ENCODE assay signal across 21 cellular contexts in genomic region chr5:75472973-75473372, GRCh38. TPM values are rescaled to one million over a fixed set of nuclear protein-coding genes. Genes with fewer than 3 reads are reported as not detected.
DNase-seq lines count a peak whose midpoint lies in the region; ATAC-seq, FAIRE-seq and TF ChIP-seq lines count a peak whose summit lies in the region.
"Had no signal": no experiment of that assay in that cellular context is flagged by ENCODE, and none has a peak within 500 bp of the region (broad histone marks: within the 10 kb centered on the region; RNA-seq: fewer than 3 reads in every experiment).

No MANE protein-coding gene starts in this region.

- H3K4me2 ChIP-seq in HepG2 (ENCODE audit: low read depth, low read length) (no peak overlapping the region), mesendoderm (ENCODE audit: low read length) (no peak overlapping the region)
- H3K4me2 ChIP-seq: BLaER1 treated with 17β-estradiol and CSF1 and Interleukin-3, amounts not matched to agents 10 nM and 100 nM had no signal

- H4K20me1 ChIP-seq in HepG2 (ENCODE audit: insufficient read depth, low read length) = peaks cover 13% of the 10 kb centered on the region; the same call in 1 of the 2 replicates

- no peak overlapping the region for H2BK5ac ChIP-seq in mesendoderm (ENCODE audit: low read length)

- H2BK15ac ChIP-seq in mesendoderm (replicated peaks; ENCODE audit: low read depth) = no peak overlapping the region

- H3K56ac ChIP-seq in mesendoderm (ENCODE audit: low read length) = no peak overlapping the region

- no peak overlapping the region for H2AK5ac ChIP-seq in mesendoderm (ENCODE audit: low read length)

- CTCF ChIA-PET in HepG2 (lab: Yijun Ruan, JAX; ENCODE audit: low intra/inter-chr PET ratio, low total read pairs) = no interaction called here

- H4K8ac ChIP-seq in mesendoderm (ENCODE audit: low read depth, low read length) = no peak overlapping the region

- no peaks in the 10 kb centered on the region for H3K27me3 Mint-ChIP-seq in chondrocyte (ENCODE audit: low read depth)
- H3K27me3 Mint-ChIP-seq: CD4-positive, CD25-positive, alpha-beta regulatory T cell had no signal

- H3K4me1 ChIP-seq in HepG2 (ENCODE audit: insufficient read depth, low read length) = peaks cover 24% of the 10 kb centered on the region
- H3K4me1 ChIP-seq in right lobe of liver = peaks cover 0 to 7% (median 3%) of the 10 kb centered on the region in 4 donors
- peaks cover 14% of the 10 kb centered on the region for H3K4me1 ChIP-seq in mesendoderm (ENCODE audit: control insufficient read depth, low read depth, low read length)

- peaks cover 11% of the 10 kb centered on the region for H3K79me1 ChIP-seq in mesendoderm (ENCODE audit: low read length)

- H3K36me3 ChIP-seq in HepG2 (replicated peaks in 1 of 2; ENCODE audit: control insufficient read depth in 1 of 2, insufficient read depth in 2 of 2, low read length in 2 of 2) (no peaks in the 10 kb centered on the region; a peak in 1 of 5 replicates), right lobe of liver (no peaks in the 10 kb centered on the region), mesendoderm (ENCODE audit: control insufficient read depth, insufficient read depth, low read length) (no peaks in the 10 kb centered on the region)

- POLR2A ChIA-PET in HepG2 (lab: Yijun Ruan, JAX) = no interaction called here

- H2AFZ ChIP-seq in HepG2 (ENCODE audit: low read length) = no peak overlapping the region

- no peak for TF ChIP-seq CTCF in HepG2 (CRISPR knock-in tag; IDR thresholded peaks at IDR 0.05)
- no peak for TF ChIP-seq CTCF in right lobe of liver (IDR thresholded peaks at IDR 0.05)
- TF ChIP-seq CTCF in chondrocyte (IDR thresholded peaks at IDR 0.05) = no peak

- peaks cover 6% of the 10 kb centered on the region for H3K36me3 Mint-ChIP-seq in chondrocyte (ENCODE audit: low read depth)

- in situ Hi-C loops in HepG2 (cut with HindIII; ENCODE audit: extremely low pct_ligation_motif_present, low pct_unique_long_range_greater_than_20kb) = no loop called here

- peaks cover 16% of the 10 kb centered on the region for H3K4me1 Mint-ChIP-seq in chondrocyte (ENCODE audit: low read depth)

- no peak overlapping the region for H3K4me3 Mint-ChIP-seq in chondrocyte (ENCODE audit: unreplicated experiment)
- H3K4me3 Mint-ChIP-seq: CD4-positive, CD25-positive, alpha-beta regulatory T cell had no signal

- no peak for TF ChIP-seq RAD21 in HepG2 (CRISPR knock-in tag; IDR thresholded peaks at IDR 0.05)

- peaks cover 17% of the 10 kb centered on the region; the same call in 1 of the 2 replicates for H3K9me3 ChIP-seq in HepG2 (ENCODE audit: low read length)
- H3K9me3 ChIP-seq in right lobe of liver = no peaks in the 10 kb centered on the region

- no peak overlapping the region for H3K4me3 ChIP-seq in HepG2 (replicated peaks in 1 of 3; ENCODE audit: insufficient read depth in 1 of 3, low read depth in 2 of 3, low read length in 3 of 3)
- H3K4me3 ChIP-seq in right lobe of liver = no peak overlapping the region
- H3K4me3 ChIP-seq in mesendoderm (ENCODE audit: low read length) = no peak overlapping the region
- H3K4me3 ChIP-seq: BLaER1 treated with 17β-estradiol and CSF1 and Interleukin-3, amounts not matched to agents 10 nM and 100 nM had no signal

- no TSS peak for BruUV-seq in HepG2 (replicated peaks; lab: Mats Ljungman, UMichigan)

- no peak for ATAC-seq in HepG2
- ATAC-seq in right lobe of liver = no peak
- ATAC-seq: HCT116 had no signal

- TF ChIP-seq EP300 in HepG2 (IDR thresholded peaks at IDR 0.05; ENCODE audit: low read depth in 2 of 2, low read length in 2 of 2) (no peak), HepG2 (CRISPR knock-in tag; IDR thresholded peaks at IDR 0.05; ENCODE audit: borderline replicate concordance) (no peak)

- H3K18ac ChIP-seq in mesendoderm (ENCODE audit: low read length) = peak overlapping the region; percentile 51

- H3K9ac ChIP-seq in HepG2 (ENCODE audit: insufficient read depth, low read depth, low read length) (no peak overlapping the region), mesendoderm (ENCODE audit: low read length) (no peak overlapping the region)
- H3K9ac ChIP-seq: BLaER1 treated with 17β-estradiol and CSF1 and Interleukin-3, amounts not matched to agents 10 nM and 100 nM had no signal

- no peak overlapping the region for H4K5ac ChIP-seq in mesendoderm (ENCODE audit: low read length)

- WGBS in HepG2 (ENCODE audit: low lambda C conversion rate) = 95% methylated on average over 1 of the region's 1 CpG
- 100% methylated on average over 1 of the region's 1 CpG for WGBS in right lobe of liver (ENCODE audit: insufficient coverage, low coverage, low lambda C conversion rate, missing lambda C conversion rate)
- no CpG with 5 or more reads among the region's 1 CpG for WGBS in mesendoderm (ENCODE audit: extremely low coverage, insufficient coverage, low lambda C conversion rate)

- no peak overlapping the region for H2BK120ac ChIP-seq in mesendoderm (ENCODE audit: low read depth, low read length)

- FAIRE-seq in HepG2 (lab: Jason Lieb, UNC) = no peak
- FAIRE-seq in H54 (lab: Jason Lieb, UNC) = no peak
- FAIRE-seq: G401.6, GM19239, H1 had no signal

- intact Hi-C loops in HepG2 (cut with micrococcal nuclease; ENCODE audit: unreplicated experiment) (no loop called here), right lobe of liver (cut with DNase I) (no loop called here)

- H3K79me2 ChIP-seq in HepG2 (ENCODE audit: insufficient read depth, low read length) = peaks cover 35% of the 10 kb centered on the region
- H3K79me2 ChIP-seq in mesendoderm (ENCODE audit: control insufficient read depth, insufficient read depth, low read length) = peaks cover 10% of the 10 kb centered on the region

- H3K23ac ChIP-seq in mesendoderm (ENCODE audit: low read length) = no peak overlapping the region

- H3K27ac ChIP-seq in HepG2 (ENCODE audit: extremely low read length, insufficient read depth, low read length) = no peak overlapping the region
- H3K27ac ChIP-seq in right lobe of liver = no peak overlapping the region
- no peak overlapping the region for H3K27ac ChIP-seq in mesendoderm (ENCODE audit: low read depth, low read length)
- H3K27ac ChIP-seq: 22Rv1; BLaER1 treated with 17β-estradiol and CSF1 and Interleukin-3, amounts not matched to agents 10 nM and 100 nM; HL-60 had no signal

- no peak overlapping the region for H3K4ac ChIP-seq in mesendoderm (ENCODE audit: low read depth, low read length)

- TF ChIP-seq POLR2A in HepG2 (IDR thresholded peaks at IDR 0.05; ENCODE audit: insufficient read depth in 1 of 2, low read depth in 2 of 2, low read length in 2 of 2) (no peak), right lobe of liver (IDR thresholded peaks at IDR 0.05) (no peak), H54 (IDR thresholded peaks at IDR 0.05; ENCODE audit: low read depth, low read length) (no peak)

- H3K27ac Mint-ChIP-seq in chondrocyte (ENCODE audit: unreplicated experiment) = peak overlapping the region; percentile 27

- no peaks in the 10 kb centered on the region for H3K27me3 ChIP-seq in HepG2 (ENCODE audit: control insufficient read depth in 1 of 2, insufficient read depth in 2 of 2, low read length in 2 of 2)
- H3K27me3 ChIP-seq in right lobe of liver = no peaks in the 10 kb centered on the region
- no peaks in the 10 kb centered on the region for H3K27me3 ChIP-seq in mesendoderm (ENCODE audit: insufficient read depth, low read length, poor library complexity)
- H3K27me3 ChIP-seq: BLaER1 treated with 17β-estradiol and CSF1 and Interleukin-3, amounts not matched to agents 10 nM and 100 nM had no signal

- H3K9me3 Mint-ChIP-seq in chondrocyte (ENCODE audit: low read depth) = peaks cover 20% of the 10 kb centered on the region

- DNase-seq in HepG2 (ENCODE audit: low spot score) = no peak
- DNase-seq in right lobe of liver = no peak
- no peak for DNase-seq in chondrocyte (ENCODE audit: low spot score)
- DNase-seq in mesendoderm = no peak
- no peak for DNase-seq in stimulated activated CD4-positive, alpha-beta T cell treated with anti-CD3 and anti-CD28 coated beads, Interleukin-4, amount 100 ng/mL, for 24 hours
- no peak for DNase-seq in H54 (ENCODE audit: insufficient read length, low spot score)
- no peak for DNase-seq in epidermal melanocyte (ENCODE audit: insufficient read length, low spot score)
- no peak for DNase-seq in activated CD4-positive, alpha-beta T cell treated with anti-CD3 and anti-CD28 coated beads for 1 hour
- DNase-seq: Calu3; CD4-positive, CD25-positive, alpha-beta regulatory T cell; DMS79; EL; Kasumi-1; KBM-7 had no signal

RNA-seq across cellular contexts. Expression of gene CERT1, which starts 38.5 kb away (rescaled TPM):
- 12.7 and 23.6 TPM in 2 replicates for total RNA-seq in HepG2 (2016; rRNA removed; fragmentation: Illumina TruSeq; extraction: Trizol)
- total RNA-seq in HepG2 (2016; cell fraction: cytosol; rRNA removed; fragmentation: Illumina TruSeq; extraction: Trizol; ENCODE audit: low read depth) = 6.2 and 10.7 TPM in 2 replicates
- 12.7 and 24.8 TPM in 2 replicates for total RNA-seq in HepG2 (2016; cell fraction: insoluble cytoplasmic fraction; rRNA removed; fragmentation: Illumina TruSeq; extraction: Trizol)
- total RNA-seq in HepG2 (2016; cell fraction: membrane; rRNA removed; fragmentation: Illumina TruSeq; extraction: Trizol) = 6.2 and 7.1 TPM in 2 replicates
- total RNA-seq in HepG2 (2016; cell fraction: nucleus; rRNA removed; fragmentation: Illumina TruSeq; extraction: Trizol) = 17.7 and 20.0 TPM in 2 replicates
- polyA plus RNA-seq in HepG2 (2011; rRNA removed) = 8.2 and 8.6 TPM in 2 replicates
- polyA plus RNA-seq in HepG2 (2011; cell fraction: cytosol; rRNA removed) = 3.4 and 4.2 TPM in 2 replicates
- 9.5 and 10.2 TPM in 2 replicates for polyA plus RNA-seq in HepG2 (2011; cell fraction: nucleus; rRNA removed)
- polyA plus RNA-seq in HepG2 (2012) = 15.3 and 20.7 TPM in 2 replicates
- polyA plus RNA-seq in HepG2 (2016; cell fraction: cytosol; fragmentation: Illumina TruSeq; extraction: Trizol; ENCODE audit: low read depth) = 0.44 and 0.67 TPM in 2 replicates
- 19.8 and 21.8 TPM in 2 replicates for polyA plus RNA-seq in HepG2 (2016; cell fraction: insoluble cytoplasmic fraction; fragmentation: Illumina TruSeq; extraction: Trizol; ENCODE audit: low read depth)
- 2.1 and 2.8 TPM in 2 replicates for polyA plus RNA-seq in HepG2 (2016; cell fraction: membrane; fragmentation: Illumina TruSeq; extraction: Trizol; ENCODE audit: low read depth)
- polyA plus RNA-seq in HepG2 (2016; cell fraction: nucleus; fragmentation: Illumina TruSeq; extraction: Trizol; ENCODE audit: insufficient read depth, low read depth) = 17.9 and 18.3 TPM in 2 replicates
- polyA minus RNA-seq in HepG2 (2011; rRNA and poly(A)+ RNA removed; ENCODE audit: low replicate concordance) = 11.3 and 12.2 TPM in 2 replicates
- polyA minus RNA-seq in HepG2 (2011; cell fraction: cytosol; rRNA and poly(A)+ RNA removed) = 14.3 and 17.3 TPM in 2 replicates
- 46.6 and 47.9 TPM in 2 replicates for polyA minus RNA-seq in HepG2 (2011; cell fraction: nucleus; rRNA and poly(A)+ RNA removed)
- 10 to 100 TPM; 14.6 to 25.5 (median 19.7) TPM for total RNA-seq in right lobe of liver
- total RNA-seq in chondrocyte = 28.8 to 36.5 TPM (median 36.2 TPM) in 3 replicates
- polyA plus RNA-seq in mesendoderm (2013, experiment 1 of 2) = 32.2 TPM
- 31.0 TPM for polyA plus RNA-seq in mesendoderm (2013, experiment 2 of 2)

RNA-seq across cellular contexts. Expression of gene POLK, which starts 38.7 kb away (rescaled TPM):
- total RNA-seq in HepG2 (2016; rRNA removed; fragmentation: Illumina TruSeq; extraction: Trizol) (11.7 and 17.2 TPM in 2 replicates), right lobe of liver (10 to 100 TPM; 11.5 to 16.3 (median 14.1) TPM), chondrocyte (26.5 to 35.5 TPM (median 26.5 TPM) in 3 replicates)
- total RNA-seq in HepG2 (2016; cell fraction: cytosol; rRNA removed; fragmentation: Illumina TruSeq; extraction: Trizol; ENCODE audit: low read depth) = 1.6 and 2.7 TPM in 2 replicates
- total RNA-seq in HepG2 (2016; cell fraction: insoluble cytoplasmic fraction; rRNA removed; fragmentation: Illumina TruSeq; extraction: Trizol) = 11.7 and 17.1 TPM in 2 replicates
- total RNA-seq in HepG2 (2016; cell fraction: membrane; rRNA removed; fragmentation: Illumina TruSeq; extraction: Trizol) = 4.0 and 4.1 TPM in 2 replicates
- total RNA-seq in HepG2 (2016; cell fraction: nucleus; rRNA removed; fragmentation: Illumina TruSeq; extraction: Trizol) = 16.5 and 20.9 TPM in 2 replicates
- 7.8 and 8.6 TPM in 2 replicates for polyA plus RNA-seq in HepG2 (2011; rRNA removed)
- polyA plus RNA-seq in HepG2 (2011; cell fraction: cytosol; rRNA removed) = 2.6 and 3.4 TPM in 2 replicates
- 4.9 and 5.8 TPM in 2 replicates for polyA plus RNA-seq in HepG2 (2011; cell fraction: nucleus; rRNA removed)
- polyA plus RNA-seq in HepG2 (2012) = 5.9 and 6.9 TPM in 2 replicates
- 0.16 TPM in 2 replicates for polyA plus RNA-seq in HepG2 (2016; cell fraction: cytosol; fragmentation: Illumina TruSeq; extraction: Trizol; ENCODE audit: low read depth)
- 6.5 and 6.8 TPM in 2 replicates for polyA plus RNA-seq in HepG2 (2016; cell fraction: insoluble cytoplasmic fraction; fragmentation: Illumina TruSeq; extraction: Trizol; ENCODE audit: low read depth)
- polyA plus RNA-seq in HepG2 (2016; cell fraction: membrane; fragmentation: Illumina TruSeq; extraction: Trizol; ENCODE audit: low read depth) = 0.63 and 0.77 TPM in 2 replicates
- 10.7 and 11.2 TPM in 2 replicates for polyA plus RNA-seq in HepG2 (2016; cell fraction: nucleus; fragmentation: Illumina TruSeq; extraction: Trizol; ENCODE audit: insufficient read depth, low read depth)
- 3.7 and 13.3 TPM in 2 replicates for polyA minus RNA-seq in HepG2 (2011; rRNA and poly(A)+ RNA removed; ENCODE audit: low replicate concordance)
- polyA minus RNA-seq in HepG2 (2011; cell fraction: cytosol; rRNA and poly(A)+ RNA removed) = 6.9 and 7.8 TPM in 2 replicates
- polyA minus RNA-seq in HepG2 (2011; cell fraction: nucleus; rRNA and poly(A)+ RNA removed) = 28.2 and 32.2 TPM in 2 replicates
- polyA plus RNA-seq in mesendoderm (2013, experiment 1 of 2) = 3.7 TPM
- polyA plus RNA-seq in mesendoderm (2013, experiment 2 of 2) = 3.5 TPM
